Comparison of ENCODE assay signal across 26 cellular contexts in genomic region chr1:57067863-57068262, GRCh38.
DNase-seq lines count a peak whose midpoint lies in the region; ATAC-seq, FAIRE-seq and TF ChIP-seq lines count a peak whose summit lies in the region.
"Had no signal": no experiment of that assay in that cellular context is flagged by ENCODE, and none has a peak within 500 bp of the region (broad histone marks: within the 10 kb centered on the region; RNA-seq: fewer than 3 reads in every experiment).

No MANE protein-coding gene starts in this region.

- FAIRE-seq in small intestine (lab: Jason Lieb, UNC): no peak
- FAIRE-seq: A549 had no signal

- H3K4me1 ChIP-seq in mammary epithelial cell (ENCODE audit: insufficient read depth, low read length) (no peaks in the 10 kb centered on the region), hepatocyte (ENCODE audit: insufficient read depth) (peaks cover 12% of the 10 kb centered on the region), small intestine (ENCODE audit: control insufficient read depth in 2 of 2, insufficient read depth in 1 of 2, low read depth in 1 of 2, low read length in 1 of 2) (peaks cover 0 to 3% of the 10 kb centered on the region in 2 donors), PC-3 (ENCODE audit: insufficient read depth, low read length) (no peaks in the 10 kb centered on the region)
- H3K4me1 ChIP-seq: A549, adrenal gland, BLaER1, Peyer's patch, uterus had no signal

- H3K4me2 ChIP-seq in mammary epithelial cell (ENCODE audit: insufficient read depth, low read depth, low read length): no peak overlapping the region
- no peak overlapping the region for H3K4me2 ChIP-seq in hepatocyte
- H3K4me2 ChIP-seq in PC-3 (ENCODE audit: low read length): no peak overlapping the region
- H3K4me2 ChIP-seq: A549, BLaER1 had no signal

- H3K4me3 Mint-ChIP-seq in MCF 10A (ENCODE audit: unreplicated experiment): no peak overlapping the region
- H3K4me3 Mint-ChIP-seq in type B pancreatic cell: no peak overlapping the region
- H3K4me3 Mint-ChIP-seq: activated CD4-positive, alpha-beta memory T cell treated with anti-CD3 and anti-CD28 coated beads, Interleukin-2, amount 10 ng/mL, durations not matched to agents 7 days and 5 days; T-helper 2 cell treated with Interferon-gamma antibody and Interleukin-4, amounts not matched to agents 5 μg/mL and 100 μg/mL, for 36 hours had no signal

- no peak for ATAC-seq in HG03135 (IDR thresholded peaks at IDR 0.05; ENCODE audit: unreplicated experiment)
- ATAC-seq in PC-3: no peak
- ATAC-seq: A549, gastroesophageal sphincter had no signal

- H3K9me3 ChIP-seq in mammary epithelial cell (replicated peaks; ENCODE audit: insufficient read depth, low read length): no peaks in the 10 kb centered on the region
- H3K9me3 ChIP-seq in hepatocyte (ENCODE audit: low read depth): no peaks in the 10 kb centered on the region
- H3K9me3 ChIP-seq in small intestine (ENCODE audit: control insufficient read depth, low read depth): no peaks in the 10 kb centered on the region
- no peaks in the 10 kb centered on the region for H3K9me3 ChIP-seq in PC-3 (ENCODE audit: low read length)
- H3K9me3 ChIP-seq: A549, adrenal gland, BLaER1, gastroesophageal sphincter, MG63, Peyer's patch, uterus had no signal

- CTCF ChIA-PET in MCF 10A (lab: Yijun Ruan, JAX) (no interaction called here), mammary epithelial cell (lab: Charles Lee; ENCODE audit: low non-redundant PET) (no interaction called here), PC-3 (lab: Charles Lee) (no interaction called here)

- in situ Hi-C loops in mammary epithelial cell (cut with MboI; ENCODE audit: low sequenced_read_pairs in 2 of 2): no loop called here

- no peak for TF ChIP-seq CTCF in MCF 10A (IDR thresholded peaks at IDR 0.05; ENCODE audit: unreplicated experiment)
- no peak for TF ChIP-seq CTCF in mammary epithelial cell (conservative IDR thresholded peaks at IDR 0.05 in 1 of 2, IDR thresholded peaks at IDR 0.05 in 1 of 2; ENCODE audit: extremely low read depth in 1 of 2, insufficient read depth in 1 of 2, low read depth in 1 of 2, low read length in 2 of 2)
- TF ChIP-seq CTCF in hepatocyte (IDR thresholded peaks at IDR 0.05; ENCODE audit: poor library complexity): no peak
- TF ChIP-seq CTCF in PC-3 (conservative IDR thresholded peaks at IDR 0.05; ENCODE audit: low read depth, low read length): no peak
- no peak for TF ChIP-seq CTCF in type B pancreatic cell (conservative IDR thresholded peaks at IDR 0.05)

- H3K27ac ChIP-seq in mammary epithelial cell (ENCODE audit: insufficient read depth, low read depth, low read length) (no peak overlapping the region), hepatocyte (peak overlapping the region; percentile 37), small intestine (ENCODE audit: low read depth in 1 of 2, low read length in 1 of 2) (no peak overlapping the region), PC-3 (ENCODE audit: low read length) (no peak overlapping the region)
- H3K27ac ChIP-seq: A549, adrenal gland, BLaER1, gastroesophageal sphincter, HL-60, Peyer's patch, SK-N-MC, uterus had no signal

- H2AFZ ChIP-seq in mammary epithelial cell (ENCODE audit: low read depth, low read length): no peak overlapping the region
- H2AFZ ChIP-seq in hepatocyte: no peak overlapping the region
- H2AFZ ChIP-seq in PC-3 (ENCODE audit: low read length): no peak overlapping the region

- H3K36me3 Mint-ChIP-seq in MCF 10A (ENCODE audit: insufficient read depth, unreplicated experiment): no peaks in the 10 kb centered on the region
- no peaks in the 10 kb centered on the region for H3K36me3 Mint-ChIP-seq in type B pancreatic cell

- H3K4me3 ChIP-seq in mammary epithelial cell (replicated peaks in 1 of 3; ENCODE audit: insufficient read depth in 1 of 3, low read depth in 2 of 3, low read length in 3 of 3): no peak overlapping the region
- no peak overlapping the region for H3K4me3 ChIP-seq in hepatocyte
- H3K4me3 ChIP-seq in small intestine (ENCODE audit: low read depth in 1 of 2, low read length in 2 of 2): no peak overlapping the region
- no peak overlapping the region for H3K4me3 ChIP-seq in PC-3 (ENCODE audit: low read length)
- H3K4me3 ChIP-seq: A549, adrenal gland, BLaER1, gastroesophageal sphincter, MG63, Peyer's patch, SK-N-MC, uterus had no signal

- H3K36me3 ChIP-seq in mammary epithelial cell (ENCODE audit: insufficient read depth, low read length): no peaks in the 10 kb centered on the region
- H3K36me3 ChIP-seq in hepatocyte (replicated peaks; ENCODE audit: insufficient read depth, low read depth): no peaks in the 10 kb centered on the region
- H3K36me3 ChIP-seq in small intestine (ENCODE audit: control insufficient read depth in 2 of 2, insufficient read depth in 2 of 2, low read length in 2 of 2): peaks cover 0 to 2% of the 10 kb centered on the region in 2 donors
- no peaks in the 10 kb centered on the region for H3K36me3 ChIP-seq in PC-3 (ENCODE audit: low read depth, low read length)
- H3K36me3 ChIP-seq: adrenal gland, gastroesophageal sphincter, MG63, Peyer's patch, uterus had no signal

- WGBS in mammary epithelial cell (ENCODE audit: low coverage, missing lambda C conversion rate): 46% methylated on average over 3 of the region's 3 CpGs
- WGBS in hepatocyte (ENCODE audit: low lambda C conversion rate, missing lambda C conversion rate): 67% methylated on average over 3 of the region's 3 CpGs
- 54 to 65% (median 64%) methylated on average over 3 of the region's 3 CpGs for WGBS in small intestine, 3 donors

- H3K79me2 ChIP-seq in mammary epithelial cell (ENCODE audit: insufficient read depth, low read length): no peaks in the 10 kb centered on the region
- no peaks in the 10 kb centered on the region for H3K79me2 ChIP-seq in hepatocyte
- H3K79me2 ChIP-seq in PC-3 (ENCODE audit: low read length): no peaks in the 10 kb centered on the region

- H3K27me3 Mint-ChIP-seq in MCF 10A (ENCODE audit: insufficient read depth, unreplicated experiment) (no peaks in the 10 kb centered on the region), type B pancreatic cell (no peaks in the 10 kb centered on the region)
- H3K27me3 Mint-ChIP-seq: activated CD4-positive, alpha-beta memory T cell treated with anti-CD3 and anti-CD28 coated beads, Interleukin-2, amount 10 ng/mL, durations not matched to agents 7 days and 5 days had no signal

- intact Hi-C loops in MCF 10A (cut with micrococcal nuclease): no loop called here
- intact Hi-C loops in mammary epithelial cell (cut with micrococcal nuclease): no loop called here
- intact Hi-C loops in PC-3 (cut with micrococcal nuclease): no loop called here

- peaks cover 6% of the 10 kb centered on the region for H3K27me3 ChIP-seq in mammary epithelial cell (ENCODE audit: insufficient read depth, low read length)
- H3K27me3 ChIP-seq in hepatocyte: no peaks in the 10 kb centered on the region
- no peaks in the 10 kb centered on the region for H3K27me3 ChIP-seq in small intestine (ENCODE audit: control insufficient read depth in 2 of 2, insufficient read depth in 2 of 2, low read length in 2 of 2)
- peaks cover 55% of the 10 kb centered on the region for H3K27me3 ChIP-seq in PC-3 (ENCODE audit: low read length)
- H3K27me3 ChIP-seq: adrenal gland, BLaER1, gastroesophageal sphincter, MG63, Peyer's patch, uterus had no signal

- H3F3A ChIP-seq in PC-3 (ENCODE audit: low read length, unreplicated experiment): no peaks in the 10 kb centered on the region

- dilution Hi-C loops in mammary epithelial cell (cut with HindIII; ENCODE audit: low sequenced_read_pairs): no loop called here

- H4K20me1 ChIP-seq in mammary epithelial cell (ENCODE audit: insufficient read depth, low read length): no peaks in the 10 kb centered on the region
- no peaks in the 10 kb centered on the region for H4K20me1 ChIP-seq in hepatocyte (ENCODE audit: insufficient read depth, poor library complexity, severe bottlenecking)
- H4K20me1 ChIP-seq in PC-3 (ENCODE audit: low read length): no peaks in the 10 kb centered on the region
- H4K20me1 ChIP-seq: BLaER1 had no signal

- no TSS peak for BruUV-seq in MCF 10A (replicated peaks; lab: Mats Ljungman, UMichigan)
- BruUV-seq in mammary epithelial cell (replicated peaks; lab: Mats Ljungman, UMichigan): no TSS peak
- no TSS peak for BruUV-seq in PC-3 (replicated peaks; lab: Mats Ljungman, UMichigan)

- no peaks in the 10 kb centered on the region for H3K9me2 ChIP-seq in hepatocyte (replicated peaks; ENCODE audit: insufficient read depth)
- H3K9me2 ChIP-seq in PC-3 (replicated peaks; ENCODE audit: low read length): no peaks in the 10 kb centered on the region

- H3K9ac ChIP-seq in mammary epithelial cell (ENCODE audit: insufficient read depth, low read length) (no peak overlapping the region), PC-3 (ENCODE audit: low read length) (no peak overlapping the region)
- H3K9ac ChIP-seq: BLaER1 had no signal

- POLR2A ChIA-PET in MCF 10A (lab: Yijun Ruan, JAX): interaction anchor here (0.6 kb wide), 1 partner anchor 1134 kb away, joined by 3 read pairs; no protein-coding TSS in a partner anchor
- POLR2A ChIA-PET in PC-3 (lab: Charles Lee; ENCODE audit: unreplicated experiment): no interaction called here

- H3K9me3 Mint-ChIP-seq in MCF 10A (ENCODE audit: unreplicated experiment): no peaks in the 10 kb centered on the region
- no peaks in the 10 kb centered on the region for H3K9me3 Mint-ChIP-seq in type B pancreatic cell
- H3K9me3 Mint-ChIP-seq: activated CD4-positive, alpha-beta memory T cell treated with anti-CD3 and anti-CD28 coated beads, Interleukin-2, amount 10 ng/mL, durations not matched to agents 7 days and 5 days; T-helper 2 cell treated with Interferon-gamma antibody and Interleukin-4, amounts not matched to agents 5 μg/mL and 100 μg/mL, for 36 hours had no signal

- no peaks in the 10 kb centered on the region for H3K4me1 Mint-ChIP-seq in MCF 10A (ENCODE audit: insufficient read depth, unreplicated experiment)
- H3K4me1 Mint-ChIP-seq in type B pancreatic cell (ENCODE audit: unreplicated experiment): peaks cover 8% of the 10 kb centered on the region
- H3K4me1 Mint-ChIP-seq: activated CD4-positive, alpha-beta memory T cell treated with anti-CD3 and anti-CD28 coated beads, Interleukin-2, amount 10 ng/mL, durations not matched to agents 7 days and 5 days had no signal

- DNase-seq in MCF 10A (ENCODE audit: unreplicated experiment): peak; percentile 11
- DNase-seq in mammary epithelial cell: no peak
- DNase-seq in NCI-H82 (lab: John Stamatoyannopoulos, UW): peak; percentile 36
- DNase-seq in hepatocyte (ENCODE audit: low spot score): peak; percentile 56
- DNase-seq in small intestine: peak; percentile 10
- DNase-seq in PC-3: no peak
- DNase-seq in type B pancreatic cell (ENCODE audit: extremely low spot score, unreplicated experiment): no peak
- DNase-seq: activated CD4-positive, alpha-beta memory T cell treated with anti-CD3 and anti-CD28 coated beads, Interleukin-2, amount 10 ng/mL, durations not matched to agents 7 days and 5 days; activated T-cell treated with anti-CD3 and anti-CD28 coated beads for 4 hours; caudate nucleus; GF-D8; left cardiac atrium; MG63; NCI-H146; NCI-H345; Peyer's patch; stimulated activated CD4-positive, alpha-beta T cell treated with anti-CD3 and anti-CD28 coated beads, Interleukin-4, amount 100 ng/mL, for 4 hours; uterus had no signal

- H3K27ac Mint-ChIP-seq in MCF 10A (ENCODE audit: low read depth, unreplicated experiment) (no peak overlapping the region), type B pancreatic cell (no peak overlapping the region)
- H3K27ac Mint-ChIP-seq: activated CD4-positive, alpha-beta memory T cell treated with anti-CD3 and anti-CD28 coated beads, Interleukin-2, amount 10 ng/mL, durations not matched to agents 7 days and 5 days; T-helper 2 cell treated with Interferon-gamma antibody and Interleukin-4, amounts not matched to agents 5 μg/mL and 100 μg/mL, for 36 hours had no signal

Comparison
In these comparisons a context has a peak if more than half of its experiments do, and no peak if none do; other contexts are left out.
1. DNase-seq: peak in MCF 10A (single experiment), NCI-H82 (single experiment), hepatocyte (single experiment) and small intestine (single experiment); none in mammary epithelial cell (single experiment), PC-3 (single experiment) and type B pancreatic cell (single experiment).